9 cellular contexts compared by ENCODE assay signal in genomic region chr22:37953062-37953436, GRCh38. TPM values are rescaled to one million over a fixed set of nuclear protein-coding genes. Genes with fewer than 3 reads are reported as not detected.
DNase-seq lines count a peak whose midpoint lies in the region; ATAC-seq and TF ChIP-seq lines count a peak whose summit lies in the region.
"Had no signal": no experiment of that assay in that cellular context is flagged by ENCODE, and none has a peak within 500 bp of the region (broad histone marks: within the 10 kb centered on the region; RNA-seq: fewer than 3 reads in every experiment).

No MANE protein-coding gene starts in this region.

- no peak for TF ChIP-seq CTCF in GM23338 (conservative IDR thresholded peaks at IDR 0.05; ENCODE audit: low read depth in 2 of 2)

- no peaks in the 10 kb centered on the region for H3K9me2 ChIP-seq in GM23338 (ENCODE audit: insufficient read depth)

- H3F3A ChIP-seq in GM23338 (replicated peaks; ENCODE audit: low read depth) = no peaks in the 10 kb centered on the region

- H3K4me1 ChIP-seq in BLaER1 (peaks cover 30% of the 10 kb centered on the region), GM23338 (ENCODE audit: insufficient read depth) (peaks cover 14% of the 10 kb centered on the region)

- ATAC-seq in GM23338 (peak; percentile 49), T-helper 17 cell (peak; percentile 64), Right ventricle myocardium superior (ENCODE audit: poor library complexity) (peak; percentile 62), sciatic nerve (peak; percentile 68)

- peak overlapping the region; percentile 99 for H3K4me3 Mint-ChIP-seq in GM23338
- H3K4me3 Mint-ChIP-seq in T-helper 17 cell = peak overlapping the region; percentile 100

- H2AFZ ChIP-seq in GM23338 = peak overlapping the region; percentile 91

- H3K27me3 ChIP-seq in BLaER1 = peaks cover 24% of the 10 kb centered on the region
- peaks cover 13% of the 10 kb centered on the region for H3K27me3 ChIP-seq in GM23338 (ENCODE audit: insufficient read depth)

- H3K4me2 ChIP-seq in BLaER1 = peak overlapping the region; percentile 96
- H3K4me2 ChIP-seq in GM23338 = peak overlapping the region; percentile 93

- peaks cover 21% of the 10 kb centered on the region for H3K27me3 Mint-ChIP-seq in GM23338 (ENCODE audit: insufficient read depth, low read depth, poor library complexity)
- H3K27me3 Mint-ChIP-seq in T-helper 17 cell = peaks cover 13% of the 10 kb centered on the region

- peaks cover 35% of the 10 kb centered on the region for H3K79me2 ChIP-seq in GM23338 (replicated peaks; ENCODE audit: insufficient read depth)

- H3K36me3 Mint-ChIP-seq in GM23338 (ENCODE audit: low read depth) = peaks cover 15% of the 10 kb centered on the region
- H3K36me3 Mint-ChIP-seq in T-helper 17 cell (ENCODE audit: low read depth) = peaks cover 15% of the 10 kb centered on the region

- no peak for DNase-seq in GM23338 (ENCODE audit: low spot score)
- DNase-seq in T-helper 17 cell = no peak
- no peak for DNase-seq in Right ventricle myocardium superior
- no peak for DNase-seq in sciatic nerve (ENCODE audit: low spot score)
- DNase-seq in ureter (ENCODE audit: low spot score) = no peak
- no peak for DNase-seq in stimulated activated CD4-positive, alpha-beta T cell treated with anti-CD3 and anti-CD28 coated beads, Interleukin-2, amount 100 ng/mL, for 48 hours
- DNase-seq in COR-L47 (lab: John Stamatoyannopoulos, UW) = no peak

- peak overlapping the region; percentile 90 for H3K9ac ChIP-seq in BLaER1

- H3K4me3 ChIP-seq in BLaER1 (peak overlapping the region; percentile 90), GM23338 (peak overlapping the region; percentile 98)

- H3K36me3 ChIP-seq in BLaER1 (peaks cover 26% of the 10 kb centered on the region), GM23338 (ENCODE audit: insufficient read depth) (0 out of 2 replicates have a peak, but pooled peaks cover 6% of the 10 kb centered on the region)

- H3K27ac Mint-ChIP-seq in GM23338 (no peak overlapping the region), T-helper 17 cell (peak overlapping the region; percentile 99)

- H3K9me3 Mint-ChIP-seq in GM23338 = no peaks in the 10 kb centered on the region

- H4K20me1 ChIP-seq in BLaER1 (peaks cover 22% of the 10 kb centered on the region), GM23338 (replicated peaks; ENCODE audit: insufficient read depth) (peaks cover 7% of the 10 kb centered on the region; the same call in 1 of the 2 replicates)

- H3K27ac ChIP-seq in BLaER1 (no peak overlapping the region), GM23338 (ENCODE audit: low read depth) (no peak overlapping the region)

- intact Hi-C loops in Right ventricle myocardium superior (cut with DNase I) = no loop called here
- intact Hi-C loops in sciatic nerve (cut with DNase I) = no loop called here

- no peaks in the 10 kb centered on the region for H3K9me3 ChIP-seq in BLaER1
- no peaks in the 10 kb centered on the region for H3K9me3 ChIP-seq in T-helper 17 cell (ENCODE audit: control insufficient read depth, low read length, poor library complexity, severe bottlenecking)

- H3K4me1 Mint-ChIP-seq in GM23338 (peaks cover 15% of the 10 kb centered on the region), T-helper 17 cell (peaks cover 29% of the 10 kb centered on the region)

TF ChIP-seq in GM23338, 12 proteins besides CTCF, POLR2A, EP300 and RAD21 (continues in another document):
- TF ChIP-seq NANOG (IDR thresholded peaks at IDR 0.05; ENCODE audit: borderline replicate concordance) = no peak
- no peak for TF ChIP-seq ZNF462 (CRISPR knock-in tag; IDR thresholded peaks at IDR 0.05)
- TF ChIP-seq ETS1 (IDR thresholded peaks at IDR 0.05) = no peak
- no peak for TF ChIP-seq EZH2phosphoT487 (IDR thresholded peaks at IDR 0.05; ENCODE audit: unreplicated experiment)
- TF ChIP-seq ZNF114 (CRISPR knock-in tag; IDR thresholded peaks at IDR 0.05) = no peak
- no peak for TF ChIP-seq CREB1 (CRISPR knock-in tag; IDR thresholded peaks at IDR 0.05; ENCODE audit: low read depth)
- no peak for TF ChIP-seq STAT1 (IDR thresholded peaks at IDR 0.05; ENCODE audit: unreplicated experiment)
- TF ChIP-seq EZH2 (IDR thresholded peaks at IDR 0.05; ENCODE audit: low read depth, unreplicated experiment) = no peak
- no peak for TF ChIP-seq POLR2AphosphoS5 (IDR thresholded peaks at IDR 0.05; ENCODE audit: low read depth)

RNA-seq across cellular contexts. Expression of gene C22orf23, which starts 0.4 kb away (rescaled TPM):
- 0.38 TPM in 1 of 2 replicates, not detected in the other for total RNA-seq in GM23338 (2014; rRNA removed; shearing (Covaris generic))
- 0.64 TPM in 1 of 2 replicates, not detected in the other for polyA plus RNA-seq in GM23338 (2016; fragmentation: Nextera tagmentation; extraction: Ambion mirVana)
- total RNA-seq in T-helper 17 cell = not detected
- 0.30 TPM for total RNA-seq in Right ventricle myocardium superior
- total RNA-seq in sciatic nerve = 0.45 TPM
- not detected for total RNA-seq in ureter

RNA-seq across cellular contexts. Expression of gene POLR2F, which starts 0.5 kb away (rescaled TPM):
- 64.6 and 144 TPM in 2 replicates for total RNA-seq in GM23338 (2014; rRNA removed; shearing (Covaris generic))
- 429 and 450 TPM in 2 replicates for polyA plus RNA-seq in GM23338 (2016; fragmentation: Nextera tagmentation; extraction: Ambion mirVana)
- total RNA-seq in T-helper 17 cell = 10 to 100 TPM; 25.9 to 27.7 TPM
- 85.7 TPM for total RNA-seq in Right ventricle myocardium superior
- total RNA-seq in sciatic nerve = 94.8 TPM
- 49.5 TPM for total RNA-seq in ureter

RNA-seq across cellular contexts. Expression of gene SOX10, which starts 31.3 kb away (rescaled TPM):
- 2.1 and 2.3 TPM in 2 replicates for total RNA-seq in GM23338 (2014; rRNA removed; shearing (Covaris generic))
- polyA plus RNA-seq in GM23338 (2016; fragmentation: Nextera tagmentation; extraction: Ambion mirVana) = 1.1 and 1.3 TPM in 2 replicates
- total RNA-seq in T-helper 17 cell (not detected), Right ventricle myocardium superior (1.2 TPM), sciatic nerve (179 TPM), ureter (1.0 TPM)
- total RNA-seq: pulmonary artery endothelial cell had no signal

RNA-seq across cellular contexts. Expression of gene MICALL1, which starts 47.0 kb away (rescaled TPM):
- 33.1 and 34.8 TPM in 2 replicates for total RNA-seq in GM23338 (2014; rRNA removed; shearing (Covaris generic))
- polyA plus RNA-seq in GM23338 (2016; fragmentation: Nextera tagmentation; extraction: Ambion mirVana) = 4.8 and 5.9 TPM in 2 replicates
- total RNA-seq in T-helper 17 cell (10 to 100 TPM; 19.2 to 21.9 TPM), Right ventricle myocardium superior (13.5 TPM), sciatic nerve (30.4 TPM), ureter (80.2 TPM)

Comparison
In these comparisons a context has a peak if more than half of its experiments do, and no peak if none do; other contexts are left out.
1. RNA of gene SOX10, which starts 31.3 kb away (total RNA-seq): 179 TPM in sciatic nerve (single experiment); 2.1 to 2.3 TPM in GM23338, 1.2 TPM in Right ventricle myocardium superior (single experiment), 1.0 TPM in ureter (single experiment) and not detected in T-helper 17 cell; every median in the first group is over 10 times any median in the second.
2. Peak in every context shown above with its lines, with median percentiles within 50 percentile points of each other: ATAC-seq.